Comparison of ENCODE assay signal across 8 cellular contexts in the genomic region with DNA sequence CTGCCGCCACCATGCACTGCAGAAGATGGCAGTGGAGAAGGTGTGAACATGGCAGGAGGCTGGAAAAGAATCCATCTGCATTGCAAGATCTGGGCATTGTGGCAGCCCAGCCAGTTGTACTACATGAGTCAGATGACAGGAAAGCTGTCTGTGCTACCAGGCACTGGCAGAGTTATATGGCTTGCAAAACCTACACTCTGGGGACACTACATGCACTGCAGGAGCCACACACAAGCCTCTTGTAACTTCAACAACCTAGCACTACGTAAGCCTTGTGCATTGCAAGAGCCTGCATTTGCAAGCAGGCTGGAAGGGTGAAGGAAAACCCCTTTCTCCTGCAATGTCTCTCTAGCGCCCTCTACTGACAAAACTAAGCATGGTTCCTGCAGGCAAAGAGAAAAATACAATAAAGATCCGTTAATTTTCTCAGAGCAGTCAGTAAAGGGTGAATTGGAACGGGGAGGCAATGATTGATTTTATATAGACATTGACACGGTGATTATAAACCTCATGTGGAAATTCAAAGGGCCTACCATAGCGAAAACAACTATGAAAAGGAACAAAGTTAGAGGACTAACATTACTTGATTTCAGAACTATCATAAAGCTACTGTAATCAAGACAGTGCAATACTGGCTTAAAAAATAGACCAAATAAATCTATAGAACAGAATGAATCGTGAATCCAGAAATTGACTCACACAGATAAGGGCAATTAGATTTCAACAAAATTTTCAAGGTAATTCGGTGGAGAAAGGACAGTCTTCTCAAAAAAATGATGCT. TPM values are rescaled to one million over a fixed set of nuclear protein-coding genes. Genes with fewer than 3 reads are reported as not detected.
DNase-seq lines count a peak whose midpoint lies in the region; ATAC-seq and TF ChIP-seq lines count a peak whose summit lies in the region.

No MANE protein-coding gene starts in this region.

- CTCF ChIA-PET in RWPE1 (lab: Yijun Ruan, JAX): interaction anchor here (0.6 to 1.0 kb wide), 9 partner anchors 8 to 1723 kb away, joined by 3 to 6 read pairs (median 4); no protein-coding TSS in a partner anchor
- CTCF ChIA-PET in activated naive CD4-positive, alpha-beta T cell treated with anti-CD3 and anti-CD28 coated beads for 36 hours (lab: Charles Lee): interaction anchor here (0.6 to 3.7 kb wide), 16 partner anchors 9 to 485 kb away, joined by 3 to 22 read pairs (median 5); no protein-coding TSS in a partner anchor

- POLR2A ChIA-PET in RWPE1 (lab: Yijun Ruan, JAX; ENCODE audit: low non-redundant PET): no interaction called here

- DNase-seq in ELR (ENCODE audit: low read depth) (peak; percentile 78), KBM-7 (peak; percentile 80), RWPE1 (ENCODE audit: low spot score) (peak; percentile 37), glutamatergic neuron (peak; percentile 20), prostate gland (ENCODE audit: low spot score) (peak; percentile 37), NCI-H1048 (lab: John Stamatoyannopoulos, UW) (no peak)
- peak; percentile 78 for DNase-seq in activated naive CD4-positive, alpha-beta T cell treated with anti-CD3 and anti-CD28 coated beads for 36 hours

- H3K27ac ChIP-seq in RWPE1 (no peak overlapping the region), prostate gland (no peak overlapping the region)

- no peak overlapping the region for H3K4me3 ChIP-seq in prostate gland

- WGBS in prostate gland: 27% methylated on average over 9 of the region's 9 CpGs

- peaks cover 14% of the 10 kb centered on the region for H3K4me1 Mint-ChIP-seq in activated naive CD4-positive, alpha-beta T cell treated with anti-CD3 and anti-CD28 coated beads for 36 hours (ENCODE audit: low read depth)
- no peaks in the 10 kb centered on the region for H3K4me1 Mint-ChIP-seq in glutamatergic neuron (ENCODE audit: low read depth, unreplicated experiment)

- TF ChIP-seq POLR2A in prostate gland (IDR thresholded peaks at IDR 0.05): no peak

- intact Hi-C loops in activated naive CD4-positive, alpha-beta T cell treated with anti-CD3 and anti-CD28 coated beads for 36 hours (cut with micrococcal nuclease): loop anchor here (1.0 to 5.0 kb wide), 9 partner anchors 119 to 1659 kb away; no protein-coding TSS in a partner anchor
- intact Hi-C loops in prostate gland (cut with DNase I): no loop called here

- H3K9me3 ChIP-seq in prostate gland: no peaks in the 10 kb centered on the region

- no peaks in the 10 kb centered on the region for H3K36me3 Mint-ChIP-seq in activated naive CD4-positive, alpha-beta T cell treated with anti-CD3 and anti-CD28 coated beads for 36 hours (ENCODE audit: low read depth)
- H3K36me3 Mint-ChIP-seq in glutamatergic neuron (ENCODE audit: unreplicated experiment): no peaks in the 10 kb centered on the region

- in situ Hi-C loops in KBM-7 (cut with MboI; ENCODE audit: low pct_unique_long_range_greater_than_20kb, low sequenced_read_pairs): loop anchor here (10.0 kb wide), 1 partner anchor 61 kb away; no protein-coding TSS in a partner anchor

- H3K36me3 ChIP-seq in prostate gland: no peaks in the 10 kb centered on the region

- H3K4me3 Mint-ChIP-seq in activated naive CD4-positive, alpha-beta T cell treated with anti-CD3 and anti-CD28 coated beads for 36 hours: no peak overlapping the region
- H3K4me3 Mint-ChIP-seq in glutamatergic neuron (ENCODE audit: unreplicated experiment): no peak overlapping the region

- ATAC-seq in GM21723 (IDR thresholded peaks at IDR 0.05; ENCODE audit: unreplicated experiment): peak; percentile 92

- no peaks in the 10 kb centered on the region for H3K9me3 Mint-ChIP-seq in activated naive CD4-positive, alpha-beta T cell treated with anti-CD3 and anti-CD28 coated beads for 36 hours
- H3K9me3 Mint-ChIP-seq in glutamatergic neuron (ENCODE audit: unreplicated experiment): peaks cover 5% of the 10 kb centered on the region

- peaks cover 4% of the 10 kb centered on the region for H3K27me3 Mint-ChIP-seq in activated naive CD4-positive, alpha-beta T cell treated with anti-CD3 and anti-CD28 coated beads for 36 hours (ENCODE audit: low read depth)
- peaks cover under 1% of the 10 kb centered on the region for H3K27me3 Mint-ChIP-seq in glutamatergic neuron (ENCODE audit: unreplicated experiment)

- H3K27ac Mint-ChIP-seq in activated naive CD4-positive, alpha-beta T cell treated with anti-CD3 and anti-CD28 coated beads for 36 hours: no peak overlapping the region
- H3K27ac Mint-ChIP-seq in glutamatergic neuron (ENCODE audit: unreplicated experiment): no peak overlapping the region

- H3K27me3 ChIP-seq in prostate gland (replicated peaks; ENCODE audit: insufficient read depth): no peaks in the 10 kb centered on the region

- TF ChIP-seq CTCF in RWPE1 (conservative IDR thresholded peaks at IDR 0.05; ENCODE audit: low read depth): peak; percentile 89
- TF ChIP-seq CTCF in glutamatergic neuron (IDR thresholded peaks at IDR 0.05; ENCODE audit: partially characterized antibody, unreplicated experiment): peak; percentile 95
- peak; percentile 59 to 75 (median 66) for TF ChIP-seq CTCF in prostate gland (IDR thresholded peaks at IDR 0.05)

- no peaks in the 10 kb centered on the region for H3K4me1 ChIP-seq in prostate gland (replicated peaks)

RNA-seq across cellular contexts. Expression of a gene that starts 26.2 kb away (rescaled TPM):
- total RNA-seq in activated naive CD4-positive, alpha-beta T cell treated with anti-CD3 and anti-CD28 coated beads for 36 hours: not detected
- total RNA-seq in glutamatergic neuron (ENCODE audit: unreplicated experiment) (1.4 TPM), prostate gland (1 to 10 TPM in 1 of 2 donors, not detected in 1; 1.2 TPM)
